ENCODE assay signal across 6 cellular contexts in the genomic region with DNA sequence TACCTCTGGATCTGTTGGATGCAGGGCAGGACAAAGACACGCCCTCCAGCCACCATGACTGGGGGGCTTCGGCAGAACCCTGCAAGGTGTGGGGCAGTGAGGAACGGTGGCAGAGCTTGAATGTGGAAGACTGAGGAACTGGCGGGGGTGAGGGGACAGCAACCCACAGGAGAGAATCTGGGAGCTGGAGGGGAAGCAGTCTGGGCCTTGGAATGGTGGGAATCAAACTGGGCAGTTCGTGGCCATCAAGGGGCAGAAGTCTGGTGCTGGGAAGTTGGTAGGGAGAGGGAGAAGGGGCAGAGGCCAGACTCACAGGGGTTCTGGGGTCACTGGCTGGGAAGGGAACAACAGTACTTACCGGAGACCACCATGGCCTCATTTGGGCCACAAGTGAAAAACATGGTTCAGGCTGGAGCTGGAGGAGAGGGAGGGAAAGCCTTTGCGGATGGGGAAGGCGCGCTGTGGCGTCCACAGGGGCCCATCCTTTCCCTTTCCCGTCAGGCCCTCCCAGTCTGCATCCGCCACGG. TPM values are rescaled to one million over a fixed set of nuclear protein-coding genes. Genes with fewer than 3 reads are reported as not detected.
A peak's percentile ranks its signal among the peaks of the same experiment; 100 is the strongest.
DNase-seq lines count a peak whose midpoint lies in the region; ATAC-seq and TF ChIP-seq lines count a peak whose summit lies in the region.

No MANE protein-coding gene starts in this region.

- H3K4me3 ChIP-seq in HUES64 (ENCODE audit: low read length), result peak overlapping the region; percentile 70
- peak overlapping the region; percentile 60 for H3K4me3 ChIP-seq in ovary

- peaks cover 4% of the 10 kb centered on the region; the same call in 1 of the 2 replicates for H3K27me3 ChIP-seq in HUES64 (ENCODE audit: insufficient read depth, low read length)
- no peaks in the 10 kb centered on the region for H3K27me3 ChIP-seq in ovary

- no peaks in the 10 kb centered on the region for H3K9me3 Mint-ChIP-seq in central memory CD8-positive, alpha-beta T cell

- no peaks in the 10 kb centered on the region for H3K27me3 Mint-ChIP-seq in central memory CD8-positive, alpha-beta T cell

- peak overlapping the region; percentile 76; the same call in 1 of the 2 replicates for H3K27ac ChIP-seq in HUES64 (ENCODE audit: low read depth, low read length)
- peak overlapping the region; percentile 72 to 89 for H3K27ac ChIP-seq in ovary

- peak overlapping the region; percentile 95 for H3K27ac Mint-ChIP-seq in central memory CD8-positive, alpha-beta T cell (ENCODE audit: low read depth)

- H3K4me1 Mint-ChIP-seq in central memory CD8-positive, alpha-beta T cell, result peaks cover 45% of the 10 kb centered on the region

- ATAC-seq in central memory CD8-positive, alpha-beta T cell (replicated peaks; ENCODE audit: extremely low read depth, poor library complexity, severe bottlenecking), result no peak

- TF ChIP-seq EP300 in ovary (IDR thresholded peaks at IDR 0.05), result no peak

- H3K9me3 ChIP-seq in HUES64 (ENCODE audit: insufficient read depth, low read depth, low read length) (no peaks in the 10 kb centered on the region), ovary (no peaks in the 10 kb centered on the region)

- peak overlapping the region; percentile 74 for H3K9ac ChIP-seq in HUES64 (ENCODE audit: low read depth, low read length)

- peaks cover 50% of the 10 kb centered on the region for H3K36me3 Mint-ChIP-seq in central memory CD8-positive, alpha-beta T cell (ENCODE audit: insufficient read depth)

- intact Hi-C loops in ovary (cut with DNase I), result loop anchor here (5.0 to 10.0 kb wide), 7 partner anchors 35 to 333 kb away; a partner anchor contains a TSS

- TF ChIP-seq CTCF in ovary (IDR thresholded peaks at IDR 0.05), result no peak

- WGBS in HUES64, result 25% methylated on average over 13 of the region's 13 CpGs
- WGBS in ovary, 3 donors, result 5 to 6% (median 6%) methylated on average over 13 of the region's 13 CpGs

- H3K4me1 ChIP-seq in HUES64 (ENCODE audit: insufficient read depth, low read length), result peaks cover 12% of the 10 kb centered on the region
- peaks cover 7% of the 10 kb centered on the region for H3K4me1 ChIP-seq in ovary (ENCODE audit: insufficient read depth)

- H3K36me3 ChIP-seq in HUES64 (ENCODE audit: insufficient read depth, low read length), result peaks cover 43% of the 10 kb centered on the region
- H3K36me3 ChIP-seq in ovary, result no peaks in the 10 kb centered on the region

- no peak for TF ChIP-seq POLR2A in ovary (IDR thresholded peaks at IDR 0.05)

- peak overlapping the region; percentile 91 for H3K4me3 Mint-ChIP-seq in central memory CD8-positive, alpha-beta T cell

- DNase-seq in central memory CD8-positive, alpha-beta T cell (ENCODE audit: low spot score in 2 of 2), result no peak
- DNase-seq in ovary (no peak), HPDE6-E6E7 (ENCODE audit: extremely low spot score) (no peak), NCI-H748 treated with DMSO at 0.1 percent for 48 hours (lab: John Stamatoyannopoulos, UW) (no peak), activated gamma-delta T cell (lab: John Stamatoyannopoulos, UW) (no peak)

RNA-seq across cellular contexts. Expression of a gene that starts 0.6 kb away (rescaled TPM):
- 81.5 TPM for polyA plus RNA-seq in HUES64 (2013, experiment 1 of 2)
- 90.9 TPM for polyA plus RNA-seq in HUES64 (2013, experiment 2 of 2)
- 100 to 1,000 TPM in 6 of 7 donors, 10 to 100 TPM in 1; 64.1 to 154 (median 116) TPM for total RNA-seq in ovary
- 100 to 1,000 TPM; 124 to 180 TPM for polyA plus RNA-seq in ovary

RNA-seq across cellular contexts. Expression of a gene that starts 2.5 kb away (rescaled TPM):
- 32.3 TPM for polyA plus RNA-seq in HUES64 (2013, experiment 1 of 2)
- 41.0 TPM for polyA plus RNA-seq in HUES64 (2013, experiment 2 of 2)
- 100 to 1,000 TPM in 1 of 7 donors, 10 to 100 TPM in 5, 1 to 10 TPM in 1; 9.7 to 221 (median 20.6) TPM for total RNA-seq in ovary
- 10 to 100 TPM; 16.1 to 30.6 TPM for polyA plus RNA-seq in ovary

RNA-seq across cellular contexts. Expression of a gene that starts 21.7 kb away (rescaled TPM):
- 1,851 TPM for polyA plus RNA-seq in HUES64 (2013, experiment 1 of 2)
- polyA plus RNA-seq in HUES64 (2013, experiment 2 of 2), result 1,975 TPM
- total RNA-seq in ovary, result 100 to 1,000 TPM; 242 to 697 (median 630) TPM
- polyA plus RNA-seq in ovary, result 100 to 1,000 TPM; 370 to 772 TPM

RNA-seq across cellular contexts. Expression of a gene that starts 24.8 kb away (rescaled TPM):
- 45.9 TPM for polyA plus RNA-seq in HUES64 (2013, experiment 1 of 2)
- polyA plus RNA-seq in HUES64 (2013, experiment 2 of 2), result 43.7 TPM
- 10 to 100 TPM; 13.1 to 62.5 (median 43.9) TPM for total RNA-seq in ovary
- 10 to 100 TPM; 20.1 to 39.0 TPM for polyA plus RNA-seq in ovary

RNA-seq across cellular contexts. Expression of a gene that starts 51.1 kb away (rescaled TPM):
- polyA plus RNA-seq in HUES64 (2013, experiment 1 of 2), result 32.6 TPM
- 39.9 TPM for polyA plus RNA-seq in HUES64 (2013, experiment 2 of 2)
- 10 to 100 TPM in 5 of 7 donors, 1 to 10 TPM in 2; 3.4 to 23.2 (median 15.3) TPM for total RNA-seq in ovary
- 10 to 100 TPM; 15.3 to 15.4 TPM for polyA plus RNA-seq in ovary
